ENCODE assay signal across 23 cellular contexts in genomic region chr16:63744077-63744874, GRCh38.
DNase-seq lines count a peak whose midpoint lies in the region; ATAC-seq and TF ChIP-seq lines count a peak whose summit lies in the region.
"Had no signal": no experiment of that assay in that cellular context is flagged by ENCODE, and none has a peak within 500 bp of the region (broad histone marks: within the 10 kb centered on the region; RNA-seq: fewer than 3 reads in every experiment).

No MANE protein-coding gene starts in this region.

- H3K4me1 Mint-ChIP-seq in natural killer cell treated with Interleukin-12 subunit alpha and Interleukin-12 subunit beta and Interleukin-15 and Interleukin-18, amount 100 ng/mL, for 72 hours (ENCODE audit: low read depth in 2 of 2), result peaks cover 0 to 3% of the 10 kb centered on the region in 2 donors
- H3K4me1 Mint-ChIP-seq in natural killer cell, result no peaks in the 10 kb centered on the region
- H3K4me1 Mint-ChIP-seq: CD8-positive, alpha-beta memory T cell had no signal

- H3K27ac Mint-ChIP-seq in natural killer cell treated with Interleukin-12 subunit alpha and Interleukin-12 subunit beta and Interleukin-15 and Interleukin-18, amount 100 ng/mL, for 72 hours, result no peak overlapping the region
- H3K27ac Mint-ChIP-seq in natural killer cell, result no peak overlapping the region
- H3K27ac Mint-ChIP-seq: CD8-positive, alpha-beta memory T cell had no signal

- no peak overlapping the region for H3K4me3 ChIP-seq in spleen
- H3K4me3 ChIP-seq: SJCRH30 had no signal

- WGBS in spleen, 5 donors, result 75 to 90% (median 85%) methylated on average over 11 to 13 of the region's 13 CpGs

- intact Hi-C loops in natural killer cell (cut with micrococcal nuclease) (no loop called here), left ventricle myocardium superior (cut with micrococcal nuclease) (no loop called here), posterior vena cava (cut with DNase I) (no loop called here), spleen (cut with DNase I; ENCODE audit: low total_unique reads) (no loop called here)

- no peak overlapping the region for H3K4me3 Mint-ChIP-seq in natural killer cell treated with Interleukin-12 subunit alpha and Interleukin-12 subunit beta and Interleukin-15 and Interleukin-18, amount 100 ng/mL, for 72 hours
- no peak overlapping the region for H3K4me3 Mint-ChIP-seq in natural killer cell
- H3K4me3 Mint-ChIP-seq: CD8-positive, alpha-beta memory T cell had no signal

- no peak for TF ChIP-seq POLR2A in spleen (IDR thresholded peaks at IDR 0.05)

- peaks cover 0 to 5% (median 0%) of the 10 kb centered on the region in 8 donors for H3K9me3 ChIP-seq in spleen

- no peak for TF ChIP-seq CTCF in natural killer cell (IDR thresholded peaks at IDR 0.05)
- no peak for TF ChIP-seq CTCF in spleen (IDR thresholded peaks at IDR 0.05 in 8 of 11, conservative IDR thresholded peaks at IDR 0.05 in 3 of 11)

- no peak overlapping the region for H3K27ac ChIP-seq in spleen
- H3K27ac ChIP-seq: C4-2B, SJCRH30 had no signal

- no peaks in the 10 kb centered on the region for H3K36me3 ChIP-seq in spleen
- H3K36me3 ChIP-seq: SJCRH30 had no signal

- H3K27me3 ChIP-seq in spleen (replicated peaks in 1 of 7), result no peaks in the 10 kb centered on the region
- H3K27me3 ChIP-seq: SJCRH30 had no signal

- no peak for DNase-seq in natural killer cell treated with Interleukin-12 subunit alpha and Interleukin-12 subunit beta and Interleukin-15 and Interleukin-18, amount 100 ng/mL, for 72 hours (ENCODE audit: low spot score)
- DNase-seq in natural killer cell (no peak), left ventricle myocardium superior (no peak), posterior vena cava (ENCODE audit: low spot score) (peak; percentile 68), globus pallidus (ENCODE audit: low spot score) (no peak), NCI-H2227 treated with DMSO at 0.1 percent for 48 hours (lab: John Stamatoyannopoulos, UW) (no peak), spleen (no peak)
- DNase-seq: AML-193; Calu3; CD8-positive, alpha-beta memory T cell; DMS153; IMR-90; NCI-H1105; NCI-H146; NCI-H2029; NCI-H226; NCI-H510A treated with DMSO at 0.1 percent for 48 hours; NCI-H774; NK-92 treated with Interleukin-12 subunit alpha and Interleukin-12 subunit beta, amount 100 ng/mL, for 24 hours; SJCRH30 had no signal

- peak; percentile 28 to 43 for ATAC-seq in natural killer cell treated with Interleukin-12 subunit alpha and Interleukin-12 subunit beta and Interleukin-15 and Interleukin-18, amount 100 ng/mL, for 72 hours
- ATAC-seq in natural killer cell (no peak), left ventricle myocardium superior (peak; percentile 73), GM19452 (IDR thresholded peaks at IDR 0.05; ENCODE audit: unreplicated experiment) (no peak)
- ATAC-seq: Panc1 had no signal

- no peaks in the 10 kb centered on the region for H3K27me3 Mint-ChIP-seq in natural killer cell treated with Interleukin-12 subunit alpha and Interleukin-12 subunit beta and Interleukin-15 and Interleukin-18, amount 100 ng/mL, for 72 hours
- no peaks in the 10 kb centered on the region for H3K27me3 Mint-ChIP-seq in natural killer cell (ENCODE audit: low read depth in 2 of 2)
- H3K27me3 Mint-ChIP-seq: CD8-positive, alpha-beta memory T cell had no signal

- H3K4me1 ChIP-seq in spleen, result no peaks in the 10 kb centered on the region
- H3K4me1 ChIP-seq: SJCRH30 had no signal

- H3K36me3 Mint-ChIP-seq in natural killer cell treated with Interleukin-12 subunit alpha and Interleukin-12 subunit beta and Interleukin-15 and Interleukin-18, amount 100 ng/mL, for 72 hours, result peaks cover 10% of the 10 kb centered on the region
- H3K36me3 Mint-ChIP-seq in natural killer cell, result peaks cover 13% of the 10 kb centered on the region
- H3K36me3 Mint-ChIP-seq: CD8-positive, alpha-beta memory T cell had no signal

- H3K9me3 Mint-ChIP-seq in natural killer cell treated with Interleukin-12 subunit alpha and Interleukin-12 subunit beta and Interleukin-15 and Interleukin-18, amount 100 ng/mL, for 72 hours, result peaks cover 36% of the 10 kb centered on the region
- H3K9me3 Mint-ChIP-seq in natural killer cell, result peaks cover 15 to 23% of the 10 kb centered on the region in 2 donors

Comparison
In these comparisons a context has a peak if more than half of its experiments do, and no peak if none do; other contexts are left out.
1. ATAC-seq: peak in natural killer cell treated with Interleukin-12 subunit alpha and Interleukin-12 subunit beta and Interleukin-15 and Interleukin-18, amount 100 ng/mL, for 72 hours (2 of 2) and left ventricle myocardium superior (single experiment); none in natural killer cell (0 of 3) and GM19452 (single experiment).